In the genomic region with DNA sequence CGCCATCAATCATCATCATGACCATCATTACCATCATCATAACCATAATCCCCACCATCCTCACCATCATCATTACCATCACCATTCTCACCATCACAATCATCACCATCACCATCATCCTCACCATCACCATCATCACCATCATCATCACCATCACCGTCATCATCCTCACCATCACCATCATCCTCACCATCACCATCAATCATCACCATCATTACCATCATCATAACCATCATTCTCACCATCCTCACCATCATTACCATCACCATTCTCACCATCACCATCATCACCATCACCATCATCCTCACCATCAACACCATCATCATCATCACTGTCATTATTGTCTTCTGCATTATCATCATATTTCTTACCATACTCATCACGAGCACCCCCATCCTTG, we compare ENCODE assay signal across 25 cellular contexts.
"Had no signal": no experiment of that assay in that cellular context is flagged by ENCODE, and none has a peak within 500 bp of the region (broad histone marks: within the 10 kb centered on the region; RNA-seq: fewer than 3 reads in every experiment).

No MANE protein-coding gene starts in this region.

- FAIRE-seq: pancreas, small intestine had no signal

- H3K4me1 ChIP-seq: left ventricle myocardium inferior, pancreas, prostate gland, sigmoid colon, tibial nerve, uterus had no signal

- DNase-seq: islet precursor cell; left ventricle myocardium inferior; mesendoderm; naive B cell; natural killer cell; pancreas; retina; right cardiac atrium; sigmoid colon; small intestine; stimulated activated CD4-positive, alpha-beta T cell treated with anti-CD3 and anti-CD28 coated beads, Interleukin-1b, Interleukin-23, amount 100 ng/mL, for 48 hours; stimulated activated CD4-positive, alpha-beta T cell treated with anti-CD3 and anti-CD28 coated beads, Interleukin-2, amount 100 ng/mL, for 48 hours; stimulated activated CD4-positive, alpha-beta T cell treated with anti-CD3 and anti-CD28 coated beads, Interleukin-4, amount 100 ng/mL, for 4 hours; stimulated activated CD8-positive, alpha-beta memory T cell treated with anti-CD3 and anti-CD28 coated beads, Interleukin-4, amount 100 ng/mL, for 48 hours; stimulated activated naive CD4-positive, alpha-beta T cell treated with Interleukin-2 at 50 U/mL for 16 hours; stimulated activated naive CD8-positive, alpha-beta T cell treated with anti-CD3 and anti-CD28 coated beads, Interleukin-15, amount 100 ng/mL, for 72 hours; substantia nigra; uterus had no signal

- H3K36me3 Mint-ChIP-seq: mesothelial cell of epicardium; naive B cell; natural killer cell; stimulated activated memory B cell treated with anti-CD40 and anti-IgM and Interleukin-4, amounts not matched to agents 10 μg/mL and 1 μg/mL and 100 μg/mL, for 72 hours; type B pancreatic cell had no signal

- H3K9me3 Mint-ChIP-seq: naive B cell; natural killer cell; stimulated activated memory B cell treated with anti-CD40 and anti-IgM and Interleukin-4, amounts not matched to agents 10 μg/mL and 1 μg/mL and 100 μg/mL, for 72 hours; stimulated activated naive CD8-positive, alpha-beta T cell treated with anti-CD3 and anti-CD28 coated beads, Interleukin-15, amount 100 ng/mL, for 72 hours; type B pancreatic cell had no signal

- H3K27me3 Mint-ChIP-seq: stimulated activated naive CD8-positive, alpha-beta T cell treated with anti-CD3 and anti-CD28 coated beads, Interleukin-15, amount 100 ng/mL, for 72 hours; type B pancreatic cell had no signal

- H2AFZ ChIP-seq: hepatocyte had no signal

- H3K79me2 ChIP-seq: hepatocyte had no signal

- H3K36me3 ChIP-seq: left ventricle myocardium inferior, pancreas, prostate gland, sigmoid colon, tibial nerve, uterus had no signal

- H3K4me2 ChIP-seq: hepatocyte had no signal

- H3K27ac Mint-ChIP-seq: mesothelial cell of epicardium; naive B cell; natural killer cell; stimulated activated memory B cell treated with anti-CD40 and anti-IgM and Interleukin-4, amounts not matched to agents 10 μg/mL and 1 μg/mL and 100 μg/mL, for 72 hours; stimulated activated naive CD8-positive, alpha-beta T cell treated with anti-CD3 and anti-CD28 coated beads, Interleukin-15, amount 100 ng/mL, for 72 hours; type B pancreatic cell had no signal

- H3K27ac ChIP-seq: hepatocyte, left ventricle myocardium inferior, pancreas, prostate gland, sigmoid colon, tibial nerve, uterus had no signal

- H3K9me3 ChIP-seq: pancreas, prostate gland, sigmoid colon, uterus had no signal

- H3K4me1 Mint-ChIP-seq: mesothelial cell of epicardium; naive B cell; natural killer cell; stimulated activated memory B cell treated with anti-CD40 and anti-IgM and Interleukin-4, amounts not matched to agents 10 μg/mL and 1 μg/mL and 100 μg/mL, for 72 hours; stimulated activated naive CD8-positive, alpha-beta T cell treated with anti-CD3 and anti-CD28 coated beads, Interleukin-15, amount 100 ng/mL, for 72 hours had no signal

- ATAC-seq: natural killer cell; pancreas; right cardiac atrium; stimulated activated memory B cell treated with anti-CD40 and anti-IgM and Interleukin-4, amounts not matched to agents 10 μg/mL and 1 μg/mL and 100 μg/mL, for 72 hours; stimulated activated naive CD8-positive, alpha-beta T cell treated with anti-CD3 and anti-CD28 coated beads, Interleukin-15, amount 100 ng/mL, for 72 hours had no signal

- H3K4me3 ChIP-seq: hepatocyte, left ventricle myocardium inferior, lung, pancreas, prostate gland, sigmoid colon, tibial nerve, uterus had no signal

- H3K4me3 Mint-ChIP-seq: mesothelial cell of epicardium; naive B cell; natural killer cell; stimulated activated memory B cell treated with anti-CD40 and anti-IgM and Interleukin-4, amounts not matched to agents 10 μg/mL and 1 μg/mL and 100 μg/mL, for 72 hours; stimulated activated naive CD8-positive, alpha-beta T cell treated with anti-CD3 and anti-CD28 coated beads, Interleukin-15, amount 100 ng/mL, for 72 hours; type B pancreatic cell had no signal

- H3K27me3 ChIP-seq: hepatocyte, pancreas, uterus had no signal
